Comparison of ENCODE assay signal across 34 cellular contexts in genomic region chr9:15377625-15378252, GRCh38. TPM values are rescaled to one million over a fixed set of nuclear protein-coding genes. Genes with fewer than 3 reads are reported as not detected.
A peak's percentile ranks its signal among the peaks of the same experiment; 100 is the strongest.
DNase-seq lines count a peak whose midpoint lies in the region; ATAC-seq, FAIRE-seq and TF ChIP-seq lines count a peak whose summit lies in the region.
"Had no signal": no experiment of that assay in that cellular context is flagged by ENCODE, and none has a peak within 500 bp of the region (broad histone marks: within the 10 kb centered on the region; RNA-seq: fewer than 3 reads in every experiment).

No MANE protein-coding gene starts in this region.

- H3K9me1 ChIP-seq in K562 (ENCODE audit: control insufficient read depth, insufficient read depth, low read length): no peaks in the 10 kb centered on the region

- no peak overlapping the region for H3K4me3 Mint-ChIP-seq in activated naive CD4-positive, alpha-beta T cell treated with anti-CD3 and anti-CD28 coated beads, Interleukin-2, amount 50 U/mL, for 24 hours
- no peak overlapping the region for H3K4me3 Mint-ChIP-seq in activated naive CD4-positive, alpha-beta T cell treated with anti-CD3 and anti-CD28 coated beads for 36 hours
- H3K4me3 Mint-ChIP-seq in CD8-positive, alpha-beta T cell: no peak overlapping the region
- H3K4me3 Mint-ChIP-seq: activated CD4-positive, alpha-beta T cell treated with anti-CD3 and anti-CD28 coated beads for 36 hours; activated CD8-positive, alpha-beta T cell treated with anti-CD3 and anti-CD28 coated beads for 36 hours; activated naive CD4-positive, alpha-beta T cell treated with anti-CD3 and anti-CD28 coated beads, Interleukin-2, amount 10 ng/mL, durations not matched to agents 7 days and 5 days; CD4-positive, alpha-beta T cell; stimulated activated naive CD8-positive, alpha-beta T cell treated with anti-CD3 and anti-CD28 coated beads, Interleukin-15, Interleukin-2, amounts not matched to agents 100 ng/mL and 50 ng/mL, for 24 hours had no signal

- no peak for FAIRE-seq in K562 (lab: Jason Lieb, UNC)
- FAIRE-seq: H54, urothelium cell line had no signal

- H4K20me1 ChIP-seq in K562 (replicated peaks; ENCODE audit: control insufficient read depth, insufficient read depth, low read length): no peaks in the 10 kb centered on the region

- H3K4me1 Mint-ChIP-seq in activated naive CD4-positive, alpha-beta T cell treated with anti-CD3 and anti-CD28 coated beads, Interleukin-2, amount 50 U/mL, for 24 hours: no peaks in the 10 kb centered on the region
- no peaks in the 10 kb centered on the region for H3K4me1 Mint-ChIP-seq in activated naive CD4-positive, alpha-beta T cell treated with anti-CD3 and anti-CD28 coated beads for 36 hours (ENCODE audit: low read depth)
- no peaks in the 10 kb centered on the region for H3K4me1 Mint-ChIP-seq in CD8-positive, alpha-beta T cell (ENCODE audit: low read depth)
- H3K4me1 Mint-ChIP-seq: activated CD4-positive, alpha-beta T cell treated with anti-CD3 and anti-CD28 coated beads for 36 hours; activated naive CD4-positive, alpha-beta T cell treated with anti-CD3 and anti-CD28 coated beads, Interleukin-2, amount 10 ng/mL, durations not matched to agents 7 days and 5 days had no signal

- ATAC-seq in K562 (no peak), HG02981 (IDR thresholded peaks at IDR 0.05; ENCODE audit: unreplicated experiment) (no peak)
- ATAC-seq in CD8-positive, alpha-beta T cell: no peak
- ATAC-seq: activated CD4-positive, alpha-beta T cell treated with anti-CD3 and anti-CD28 coated beads for 36 hours; activated CD8-positive, alpha-beta T cell treated with anti-CD3 and anti-CD28 coated beads for 36 hours; esophagus mucosa; left cardiac atrium; right cardiac atrium had no signal

- TF ChIP-seq CTCF in K562 (IDR thresholded peaks at IDR 0.05 in 2 of 3, conservative IDR thresholded peaks at IDR 0.05 in 1 of 3; ENCODE audit: insufficient read depth in 2 of 3, low read depth in 1 of 3, low read length in 3 of 3) (no peak), fibroblast of mammary gland (conservative IDR thresholded peaks at IDR 0.05; ENCODE audit: control insufficient read depth, insufficient read depth, low read depth, low read length) (no peak)
- no peak for TF ChIP-seq CTCF in CD8-positive, alpha-beta T cell (IDR thresholded peaks at IDR 0.05)

- WGBS in K562 (ENCODE audit: insufficient coverage, low coverage, missing lambda C conversion rate): 9% methylated on average over 4 of the region's 4 CpGs

- H3K4me1 ChIP-seq in K562 (replicated peaks in 1 of 2; ENCODE audit: control insufficient read depth in 2 of 2, insufficient read depth in 2 of 2, low read length in 2 of 2) (no peaks in the 10 kb centered on the region; a peak in 1 of 5 replicates), rectal smooth muscle tissue (ENCODE audit: control insufficient read depth, insufficient read depth, low read length) (no peaks in the 10 kb centered on the region)
- no peaks in the 10 kb centered on the region for H3K4me1 ChIP-seq in CD8-positive, alpha-beta T cell (ENCODE audit: insufficient read depth, low read length)
- H3K4me1 ChIP-seq: Peyer's patch, SJCRH30 had no signal

- H2AFZ ChIP-seq in K562 (ENCODE audit: low read depth, low read length): 0 out of 2 replicates have a peak overlapping the region, but pooled peaks have one; percentile 40

- H3K79me2 ChIP-seq in K562 (ENCODE audit: control insufficient read depth, insufficient read depth, low read length): no peaks in the 10 kb centered on the region

- in situ Hi-C loops in K562 (cut with MboI): no loop called here

- TF ChIP-seq POLR2A in K562 (conservative IDR thresholded peaks at IDR 0.05): no peak

- H3K27ac Mint-ChIP-seq in activated naive CD4-positive, alpha-beta T cell treated with anti-CD3 and anti-CD28 coated beads, Interleukin-2, amount 50 U/mL, for 24 hours: peak overlapping the region; percentile 82
- H3K27ac Mint-ChIP-seq in activated naive CD4-positive, alpha-beta T cell treated with anti-CD3 and anti-CD28 coated beads for 36 hours: no peak overlapping the region
- no peak overlapping the region for H3K27ac Mint-ChIP-seq in CD8-positive, alpha-beta T cell
- H3K27ac Mint-ChIP-seq: activated CD4-positive, alpha-beta T cell treated with anti-CD3 and anti-CD28 coated beads for 36 hours; activated CD8-positive, alpha-beta T cell treated with anti-CD3 and anti-CD28 coated beads for 36 hours; activated naive CD4-positive, alpha-beta T cell treated with anti-CD3 and anti-CD28 coated beads, Interleukin-2, amount 10 ng/mL, durations not matched to agents 7 days and 5 days; CD4-positive, alpha-beta T cell; stimulated activated naive CD8-positive, alpha-beta T cell treated with anti-CD3 and anti-CD28 coated beads, Interleukin-15, Interleukin-2, amounts not matched to agents 100 ng/mL and 50 ng/mL, for 24 hours had no signal

- no peak for TF ChIP-seq EP300 in K562 (IDR thresholded peaks at IDR 0.05; ENCODE audit: low read length)

- no peak for TF ChIP-seq RAD21 in K562 (CRISPR knock-in tag; conservative IDR thresholded peaks at IDR 0.05 in 1 of 2, IDR thresholded peaks at IDR 0.05 in 1 of 2)

- H3K27me3 Mint-ChIP-seq in activated naive CD4-positive, alpha-beta T cell treated with anti-CD3 and anti-CD28 coated beads, Interleukin-2, amount 50 U/mL, for 24 hours: peaks cover 4% of the 10 kb centered on the region
- H3K27me3 Mint-ChIP-seq in activated naive CD4-positive, alpha-beta T cell treated with anti-CD3 and anti-CD28 coated beads for 36 hours (ENCODE audit: low read depth): no peaks in the 10 kb centered on the region
- peaks cover 3% of the 10 kb centered on the region for H3K27me3 Mint-ChIP-seq in CD8-positive, alpha-beta T cell (ENCODE audit: low read depth)

- BruUV-seq in K562 (replicated peaks; lab: Mats Ljungman, UMichigan): no TSS peak

- CTCF ChIA-PET in activated naive CD4-positive, alpha-beta T cell treated with anti-CD3 and anti-CD28 coated beads for 36 hours (lab: Charles Lee): no interaction called here
- CTCF ChIA-PET in K562 (lab: Yijun Ruan, JAX; ENCODE audit: low intra/inter-chr PET ratio): no interaction called here
- CTCF ChIA-PET in CD8-positive, alpha-beta T cell (lab: Charles Lee): no interaction called here

- H3K27me3 ChIP-seq in K562 (ENCODE audit: control insufficient read depth in 2 of 2, insufficient read depth in 2 of 2, low read length in 2 of 2): no peaks in the 10 kb centered on the region
- no peaks in the 10 kb centered on the region for H3K27me3 ChIP-seq in rectal smooth muscle tissue (ENCODE audit: control insufficient read depth, insufficient read depth, low read length)
- H3K27me3 ChIP-seq in CD8-positive, alpha-beta T cell (ENCODE audit: insufficient read depth, low read length): no peaks in the 10 kb centered on the region
- H3K27me3 ChIP-seq: cardiac muscle cell, Peyer's patch, SJCRH30, testis had no signal

- intact Hi-C loops in activated naive CD4-positive, alpha-beta T cell treated with anti-CD3 and anti-CD28 coated beads for 36 hours (cut with micrococcal nuclease): no loop called here
- intact Hi-C loops in K562 (cut with micrococcal nuclease): no loop called here
- intact Hi-C loops in CD8-positive, alpha-beta T cell (cut with DNase I, micrococcal nuclease): no loop called here

- no peak overlapping the region for H3K27ac ChIP-seq in K562 (ENCODE audit: extremely low read depth, low read depth, low read length)
- peak overlapping the region; percentile 28 for H3K27ac ChIP-seq in rectal smooth muscle tissue (ENCODE audit: low read depth, low read length)
- no peak overlapping the region for H3K27ac ChIP-seq in CD8-positive, alpha-beta T cell (ENCODE audit: low read depth, low read length)
- H3K27ac ChIP-seq: cardiac muscle cell, Peyer's patch, SJCRH30, VCaP had no signal

- POLR2A ChIA-PET in K562 (lab: Yijun Ruan, JAX): no interaction called here
- POLR2A ChIA-PET in CD8-positive, alpha-beta T cell (lab: Charles Lee): no interaction called here

- H3K4me3 ChIP-seq in K562 (no peak overlapping the region), fibroblast of mammary gland (ENCODE audit: control insufficient read depth, low read depth, low read length) (no peak overlapping the region), rectal smooth muscle tissue (ENCODE audit: low read length) (no peak overlapping the region)
- H3K4me3 ChIP-seq in CD8-positive, alpha-beta T cell (ENCODE audit: low read depth, low read length): no peak overlapping the region
- H3K4me3 ChIP-seq: cardiac muscle cell, Peyer's patch, SJCRH30, testis had no signal

- peaks cover 9% of the 10 kb centered on the region for H3K9me3 Mint-ChIP-seq in activated naive CD4-positive, alpha-beta T cell treated with anti-CD3 and anti-CD28 coated beads, Interleukin-2, amount 50 U/mL, for 24 hours
- peaks cover 5% of the 10 kb centered on the region for H3K9me3 Mint-ChIP-seq in activated naive CD4-positive, alpha-beta T cell treated with anti-CD3 and anti-CD28 coated beads for 36 hours
- H3K9me3 Mint-ChIP-seq in CD8-positive, alpha-beta T cell: peaks cover 4% of the 10 kb centered on the region
- H3K9me3 Mint-ChIP-seq: activated CD8-positive, alpha-beta T cell treated with anti-CD3 and anti-CD28 coated beads for 36 hours; activated naive CD4-positive, alpha-beta T cell treated with anti-CD3 and anti-CD28 coated beads, Interleukin-2, amount 10 ng/mL, durations not matched to agents 7 days and 5 days had no signal

- H3K9ac ChIP-seq in K562 (ENCODE audit: insufficient read depth in 1 of 2, low read depth in 2 of 2, low read length in 2 of 2) (no peak overlapping the region), rectal smooth muscle tissue (ENCODE audit: low read length) (no peak overlapping the region)

- no peak for DNase-seq in activated naive CD4-positive, alpha-beta T cell treated with anti-CD3 and anti-CD28 coated beads for 36 hours
- DNase-seq in K562 (ENCODE audit: extremely low read depth in 1 of 4, low spot score in 3 of 4): no peak
- DNase-seq in fibroblast of mammary gland (ENCODE audit: low read depth): peak; percentile 13
- no peak for DNase-seq in NOMO-1 (lab: John Stamatoyannopoulos, UW; ENCODE audit: unreplicated experiment in 2 of 2)
- DNase-seq in CD8-positive, alpha-beta T cell: no peak
- DNase-seq: 8988T; activated CD4-positive, alpha-beta T cell treated with anti-CD3 and anti-CD28 coated beads for 36 hours; activated CD8-positive, alpha-beta memory T cell treated with anti-CD3 and anti-CD28 coated beads, Interleukin-2, amount 50 U/mL, for 48 hours; activated CD8-positive, alpha-beta T cell treated with anti-CD3 and anti-CD28 coated beads for 36 hours; activated naive CD4-positive, alpha-beta T cell treated with anti-CD3 and anti-CD28 coated beads, Interleukin-2, amount 10 ng/mL, durations not matched to agents 7 days and 5 days; CD4-positive, alpha-beta T cell; cortex of kidney; hippocampal formation; left cardiac atrium; NCI-H1048; NCI-H2107; NCI-H748 treated with DMSO at 0.1 percent for 48 hours; Peyer's patch; posterior cingulate gyrus; right cardiac atrium; SJCRH30; stimulated activated CD8-positive, alpha-beta memory T cell treated with anti-CD3 and anti-CD28 coated beads, Interleukin-4, amount 100 ng/mL, for 48 hours; SW 1271; T-helper 9 cell; testis had no signal

- H3K4me2 ChIP-seq in K562 (ENCODE audit: insufficient read depth, low read length): no peak overlapping the region

- peaks cover 6% of the 10 kb centered on the region for H3K36me3 Mint-ChIP-seq in activated naive CD4-positive, alpha-beta T cell treated with anti-CD3 and anti-CD28 coated beads, Interleukin-2, amount 50 U/mL, for 24 hours
- no peaks in the 10 kb centered on the region for H3K36me3 Mint-ChIP-seq in activated naive CD4-positive, alpha-beta T cell treated with anti-CD3 and anti-CD28 coated beads for 36 hours (ENCODE audit: low read depth)
- H3K36me3 Mint-ChIP-seq in CD8-positive, alpha-beta T cell: no peaks in the 10 kb centered on the region
- H3K36me3 Mint-ChIP-seq: activated naive CD4-positive, alpha-beta T cell treated with anti-CD3 and anti-CD28 coated beads, Interleukin-2, amount 10 ng/mL, durations not matched to agents 7 days and 5 days had no signal

- H3K36me3 ChIP-seq in K562 (ENCODE audit: control insufficient read depth, insufficient read depth, low read length) (no peaks in the 10 kb centered on the region), rectal smooth muscle tissue (ENCODE audit: control insufficient read depth, insufficient read depth, low read length) (no peaks in the 10 kb centered on the region)
- no peaks in the 10 kb centered on the region for H3K36me3 ChIP-seq in CD8-positive, alpha-beta T cell (ENCODE audit: insufficient read depth, low read length)
- H3K36me3 ChIP-seq: cardiac muscle cell, Peyer's patch, SJCRH30 had no signal

- H3K9me3 ChIP-seq in K562 (replicated peaks; ENCODE audit: control insufficient read depth, insufficient read depth, low read depth, low read length): no peaks in the 10 kb centered on the region
- no peaks in the 10 kb centered on the region for H3K9me3 ChIP-seq in CD8-positive, alpha-beta T cell (ENCODE audit: low read length)
- H3K9me3 ChIP-seq: Peyer's patch, SJCRH30, testis had no signal

RNA-seq across cellular contexts. Expression of gene SNAPC3, which starts 44.9 kb away (rescaled TPM):
- 10 to 100 TPM; 30.6 to 32.8 TPM for total RNA-seq in activated naive CD4-positive, alpha-beta T cell treated with anti-CD3 and anti-CD28 coated beads for 36 hours
- total RNA-seq in K562 (2011; cell fraction: chromatin; rRNA removed; ENCODE audit: low replicate concordance): 30.6 and 85.4 TPM in 2 replicates
- total RNA-seq in K562 (2011; cell fraction: nucleolus; rRNA removed): 16.7 and 19.3 TPM in 2 replicates
- total RNA-seq in K562 (2011; cell fraction: nucleoplasm; rRNA removed): 31.8 and 43.8 TPM in 2 replicates
- total RNA-seq in K562 (2014; rRNA removed) (20.4 and 21.9 TPM in 2 replicates), K562 (2014; rRNA removed; fragmentation: Illumina TruSeq; extraction: Trizol) (19.3 and 20.5 TPM in 2 replicates), K562 (2015; rRNA removed; fragmentation: Illumina TruSeq; extraction: Trizol) (19.8 and 19.9 TPM in 2 replicates), K562 (2021) (13.4 and 16.0 TPM in 2 replicates)
- polyA plus RNA-seq in K562 (2011; rRNA removed) (34.2 and 38.9 TPM in 2 replicates), K562 (2014; fragmentation: Illumina TruSeq; extraction: Trizol) (16.9 and 23.9 TPM in 2 replicates), K562 (2014; fragmentation: Nextera tagmentation; extraction: Ambion mirVana) (1 to 10 TPM; 2.3 to 3.4 TPM), K562 (2014; rRNA removed) (17.6 and 21.4 TPM in 2 replicates)
- 8.8 and 18.8 TPM in 2 replicates for polyA plus RNA-seq in K562 (2011; cell fraction: cytosol; rRNA removed)
- polyA plus RNA-seq in K562 (2011; cell fraction: nucleus; rRNA removed): 23.9 and 32.3 TPM in 2 replicates
- polyA plus RNA-seq in K562 (2012): 13.3 and 16.8 TPM in 2 replicates
- polyA minus RNA-seq in K562 (2011; rRNA and poly(A)+ RNA removed): 36.4 and 41.7 TPM in 2 replicates
- 14.5 and 15.0 TPM in 2 replicates for polyA minus RNA-seq in K562 (2011; cell fraction: cytosol; rRNA and poly(A)+ RNA removed)
- polyA minus RNA-seq in K562 (2011; cell fraction: nucleus; rRNA and poly(A)+ RNA removed): 18.2 and 34.2 TPM in 2 replicates
- 1 to 10 TPM; 3.4 to 5.0 TPM for total RNA-seq in CD8-positive, alpha-beta T cell
